In genomic region chr12:120581998-120582397, GRCh38 we compare ENCODE assay signal across 1 cellular context.
TF ChIP-seq lines count a peak whose summit lies in the region.

No MANE protein-coding gene starts in this region.

TF ChIP-seq in HepG2, 621 proteins besides CTCF, POLR2A, EP300 and RAD21:
- TF ChIP-seq, protein P1, sequence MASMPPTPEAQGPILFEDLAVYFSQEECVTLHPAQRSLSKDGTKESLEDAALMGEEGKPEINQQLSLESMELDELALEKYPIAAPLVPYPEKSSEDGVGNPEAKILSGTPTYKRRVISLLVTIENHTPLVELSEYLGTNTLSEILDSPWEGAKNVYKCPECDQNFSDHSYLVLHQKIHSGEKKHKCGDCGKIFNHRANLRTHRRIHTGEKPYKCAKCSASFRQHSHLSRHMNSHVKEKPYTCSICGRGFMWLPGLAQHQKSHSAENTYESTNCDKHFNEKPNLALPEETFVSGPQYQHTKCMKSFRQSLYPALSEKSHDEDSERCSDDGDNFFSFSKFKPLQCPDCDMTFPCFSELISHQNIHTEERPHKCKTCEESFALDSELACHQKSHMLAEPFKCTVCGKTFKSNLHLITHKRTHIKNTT (CRISPR knock-in tag; IDR thresholded peaks at IDR 0.05), result no peak
- TF ChIP-seq ZBTB3 (CRISPR knock-in tag; IDR thresholded peaks at IDR 0.05; ENCODE audit: borderline replicate concordance, low read depth) (no peak), ZNF572 (CRISPR knock-in tag; IDR thresholded peaks at IDR 0.05) (no peak), ZNF367 (CRISPR knock-in tag; IDR thresholded peaks at IDR 0.05; ENCODE audit: borderline replicate concordance) (no peak), SOX13 (IDR thresholded peaks at IDR 0.05) (no peak), SOX13 (CRISPR knock-in tag; conservative IDR thresholded peaks at IDR 0.05 in 1 of 2, IDR thresholded peaks at IDR 0.05 in 1 of 2) (no peak), JUNB (CRISPR knock-in tag; IDR thresholded peaks at IDR 0.05; ENCODE audit: borderline replicate concordance) (no peak), ZSCAN9 (CRISPR knock-in tag; IDR thresholded peaks at IDR 0.05; ENCODE audit: borderline replicate concordance) (no peak), ZZZ3 (CRISPR knock-in tag; IDR thresholded peaks at IDR 0.05; ENCODE audit: borderline replicate concordance) (no peak), ZNF678 (CRISPR knock-in tag; IDR thresholded peaks at IDR 0.05) (no peak), KLF16 (CRISPR knock-in tag; IDR thresholded peaks at IDR 0.05) (0 out of 4 replicates have a peak, but pooled peaks of 1 of the 2 experiments have one; percentile 36), ARID4A (CRISPR knock-in tag; IDR thresholded peaks at IDR 0.05; ENCODE audit: borderline replicate concordance) (no peak), CENPX (CRISPR knock-in tag; IDR thresholded peaks at IDR 0.05) (no peak), CREB1 (IDR thresholded peaks at IDR 0.05) (peak; percentile 98), CREB1 (CRISPR knock-in tag; IDR thresholded peaks at IDR 0.05) (no peak), ATF1 (CRISPR knock-in tag; IDR thresholded peaks at IDR 0.05) (no peak), SOX6 (IDR thresholded peaks at IDR 0.05) (no peak), SOX6 (CRISPR knock-in tag; IDR thresholded peaks at IDR 0.05) (no peak), ATF7 (IDR thresholded peaks at IDR 0.05) (peak; percentile 98), ATF7 (CRISPR knock-in tag; IDR thresholded peaks at IDR 0.05) (no peak), NRL (CRISPR knock-in tag; IDR thresholded peaks at IDR 0.05; ENCODE audit: borderline replicate concordance) (no peak), ZNF646 (CRISPR knock-in tag; IDR thresholded peaks at IDR 0.05) (no peak)
- TF ChIP-seq, protein P2, sequence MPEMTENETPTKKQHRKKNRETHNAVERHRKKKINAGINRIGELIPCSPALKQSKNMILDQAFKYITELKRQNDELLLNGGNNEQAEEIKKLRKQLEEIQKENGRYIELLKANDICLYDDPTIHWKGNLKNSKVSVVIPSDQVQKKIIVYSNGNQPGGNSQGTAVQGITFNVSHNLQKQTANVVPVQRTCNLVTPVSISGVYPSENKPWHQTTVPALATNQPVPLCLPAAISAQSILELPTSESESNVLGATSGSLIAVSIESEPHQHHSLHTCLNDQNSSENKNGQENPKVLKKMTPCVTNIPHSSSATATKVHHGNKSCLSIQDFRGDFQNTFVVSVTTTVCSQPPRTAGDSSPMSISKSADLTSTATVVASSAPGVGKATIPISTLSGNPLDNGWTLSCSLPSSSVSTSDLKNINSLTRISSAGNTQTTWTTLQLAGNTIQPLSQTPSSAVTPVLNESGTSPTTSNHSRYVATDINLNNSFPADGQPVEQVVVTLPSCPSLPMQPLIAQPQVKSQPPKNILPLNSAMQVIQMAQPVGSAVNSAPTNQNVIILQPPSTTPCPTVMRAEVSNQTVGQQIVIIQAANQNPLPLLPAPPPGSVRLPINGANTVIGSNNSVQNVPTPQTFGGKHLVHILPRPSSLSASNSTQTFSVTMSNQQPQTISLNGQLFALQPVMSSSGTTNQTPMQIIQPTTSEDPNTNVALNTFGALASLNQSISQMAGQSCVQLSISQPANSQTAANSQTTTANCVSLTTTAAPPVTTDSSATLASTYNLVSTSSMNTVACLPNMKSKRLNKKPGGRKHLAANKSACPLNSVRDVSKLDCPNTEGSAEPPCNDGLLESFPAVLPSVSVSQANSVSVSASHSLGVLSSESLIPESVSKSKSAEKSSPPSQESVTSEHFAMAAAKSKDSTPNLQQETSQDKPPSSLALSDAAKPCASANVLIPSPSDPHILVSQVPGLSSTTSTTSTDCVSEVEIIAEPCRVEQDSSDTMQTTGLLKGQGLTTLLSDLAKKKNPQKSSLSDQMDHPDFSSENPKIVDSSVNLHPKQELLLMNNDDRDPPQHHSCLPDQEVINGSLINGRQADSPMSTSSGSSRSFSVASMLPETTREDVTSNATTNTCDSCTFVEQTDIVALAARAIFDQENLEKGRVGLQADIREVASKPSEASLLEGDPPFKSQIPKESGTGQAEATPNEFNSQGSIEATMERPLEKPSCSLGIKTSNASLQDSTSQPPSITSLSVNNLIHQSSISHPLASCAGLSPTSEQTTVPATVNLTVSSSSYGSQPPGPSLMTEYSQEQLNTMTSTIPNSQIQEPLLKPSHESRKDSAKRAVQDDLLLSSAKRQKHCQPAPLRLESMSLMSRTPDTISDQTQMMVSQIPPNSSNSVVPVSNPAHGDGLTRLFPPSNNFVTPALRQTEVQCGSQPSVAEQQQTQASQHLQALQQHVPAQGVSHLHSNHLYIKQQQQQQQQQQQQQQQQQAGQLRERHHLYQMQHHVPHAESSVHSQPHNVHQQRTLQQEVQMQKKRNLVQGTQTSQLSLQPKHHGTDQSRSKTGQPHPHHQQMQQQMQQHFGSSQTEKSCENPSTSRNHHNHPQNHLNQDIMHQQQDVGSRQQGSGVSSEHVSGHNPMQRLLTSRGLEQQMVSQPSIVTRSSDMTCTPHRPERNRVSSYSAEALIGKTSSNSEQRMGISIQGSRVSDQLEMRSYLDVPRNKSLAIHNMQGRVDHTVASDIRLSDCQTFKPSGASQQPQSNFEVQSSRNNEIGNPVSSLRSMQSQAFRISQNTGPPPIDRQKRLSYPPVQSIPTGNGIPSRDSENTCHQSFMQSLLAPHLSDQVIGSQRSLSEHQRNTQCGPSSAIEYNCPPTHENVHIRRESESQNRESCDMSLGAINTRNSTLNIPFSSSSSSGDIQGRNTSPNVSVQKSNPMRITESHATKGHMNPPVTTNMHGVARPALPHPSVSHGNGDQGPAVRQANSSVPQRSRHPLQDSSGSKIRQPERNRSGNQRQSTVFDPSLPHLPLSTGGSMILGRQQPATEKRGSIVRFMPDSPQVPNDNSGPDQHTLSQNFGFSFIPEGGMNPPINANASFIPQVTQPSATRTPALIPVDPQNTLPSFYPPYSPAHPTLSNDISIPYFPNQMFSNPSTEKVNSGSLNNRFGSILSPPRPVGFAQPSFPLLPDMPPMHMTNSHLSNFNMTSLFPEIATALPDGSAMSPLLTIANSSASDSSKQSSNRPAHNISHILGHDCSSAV (CRISPR knock-in tag; IDR thresholded peaks at IDR 0.05; ENCODE audit: borderline replicate concordance), result no peak
TF ChIP-seq in HepG2: peak in this region for 3.
